13 cellular contexts compared by ENCODE assay signal in genomic region chr3:122410111-122410510, GRCh38.
"Had no signal": no experiment of that assay in that cellular context is flagged by ENCODE, and none has a peak within 500 bp of the region (broad histone marks: within the 10 kb centered on the region; RNA-seq: fewer than 3 reads in every experiment).

No MANE protein-coding gene starts in this region.

- H3K4me3 ChIP-seq: SJCRH30, tibial artery had no signal

- H3K4me1 ChIP-seq: SJCRH30 had no signal

- H3K36me3 ChIP-seq: brain microvascular endothelial cell had no signal

- H3K27me3 ChIP-seq: brain microvascular endothelial cell, SJCRH30, tibial artery had no signal

- H3K9me3 ChIP-seq: SJCRH30, tibial artery had no signal

- DNase-seq: activated T-cell treated with anti-CD3 and anti-CD28 coated beads, Interleukin-2, amount 50 U/mL, for 48 hours; brain microvascular endothelial cell; cerebellar nuclear complex; dermis blood vessel endothelial cell; erythroblast; hypothalamus; left cardiac atrium; SJCRH30; stimulated activated CD4-positive, alpha-beta T cell treated with anti-CD3 and anti-CD28 coated beads, Interleukin-4, amount 100 ng/mL, for 1 hour; stimulated activated CD8-positive, alpha-beta memory T cell treated with anti-CD3 and anti-CD28 coated beads, Interleukin-4, amount 100 ng/mL, for 48 hours; tibial artery had no signal

- ATAC-seq: left cardiac atrium had no signal

- H3K27ac ChIP-seq: brain microvascular endothelial cell, RWPE1, SJCRH30, tibial artery, VCaP had no signal
